ENCODE assay signal across 13 cellular contexts in the genomic region with DNA sequence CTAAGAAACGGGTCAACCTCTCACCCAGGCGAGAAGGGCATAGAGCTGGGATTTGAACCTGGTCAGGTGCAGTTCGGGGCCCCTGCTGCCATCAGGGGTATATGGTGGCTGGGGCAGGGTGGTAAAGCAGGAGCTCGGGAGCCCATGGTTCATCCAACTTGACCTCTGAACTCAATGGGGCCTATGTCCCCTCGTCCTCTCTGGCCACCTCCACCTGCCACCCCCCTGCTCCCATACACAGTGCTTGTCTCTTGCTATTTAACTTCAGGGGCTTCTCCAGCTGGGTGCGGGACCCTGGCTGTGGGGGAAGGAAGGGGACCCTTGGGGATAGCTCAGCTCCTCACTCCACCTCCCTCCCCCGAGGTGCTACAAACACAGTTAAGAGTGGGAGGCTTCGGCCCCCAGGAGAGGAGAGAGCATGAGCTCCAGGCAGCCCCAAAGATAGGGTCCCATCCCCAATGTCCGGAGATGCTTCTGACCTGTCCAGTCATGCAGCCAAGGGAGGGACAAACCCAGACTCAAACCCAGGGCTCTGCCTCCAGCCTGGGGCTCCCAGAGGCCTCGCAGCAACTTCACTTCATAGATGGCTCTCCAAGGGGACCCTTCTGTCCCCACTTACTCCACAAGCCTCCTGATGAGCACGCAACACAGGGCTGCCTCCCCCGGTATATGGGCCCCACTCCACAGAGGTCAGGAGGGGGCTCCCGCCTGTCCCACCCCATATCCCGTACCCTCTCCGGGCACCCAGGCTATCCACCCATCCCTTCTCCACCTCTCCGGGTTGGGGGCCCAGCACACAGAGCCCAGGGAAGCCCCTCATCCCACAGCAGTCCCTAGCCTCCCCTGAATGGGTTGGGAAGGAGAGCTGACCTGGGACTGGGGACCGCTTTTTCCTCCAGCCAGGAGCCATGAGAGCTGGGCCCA. TPM values are rescaled to one million over a fixed set of nuclear protein-coding genes. Genes with fewer than 3 reads are reported as not detected.
DNase-seq lines count a peak whose midpoint lies in the region; ATAC-seq, FAIRE-seq and TF ChIP-seq lines count a peak whose summit lies in the region.
"Had no signal": no experiment of that assay in that cellular context is flagged by ENCODE, and none has a peak within 500 bp of the region (broad histone marks: within the 10 kb centered on the region; RNA-seq: fewer than 3 reads in every experiment).

No MANE protein-coding gene starts in this region.

- POLR2A ChIA-PET in activated CD4-positive, alpha-beta T cell treated with anti-CD3 and anti-CD28 coated beads, Interleukin-2, amount 10 ng/mL, durations not matched to agents 7 days and 5 days (lab: Charles Lee) = interaction anchor here (0.5 to 3.8 kb wide), 4 partner anchors 9 to 23 kb away, joined by 3 to 30 read pairs (median 4); no protein-coding TSS in a partner anchor
- POLR2A ChIA-PET in H1 (lab: Charles Lee; ENCODE audit: partially characterized antibody) = interaction anchor here (0.8 to 1.4 kb wide), 5 partner anchors 14 to 97 kb away, joined by 3 to 4 read pairs (median 3); a partner anchor contains a TSS

- no peak for DNase-seq in activated CD4-positive, alpha-beta T cell treated with anti-CD3 and anti-CD28 coated beads, Interleukin-2, amount 10 ng/mL, durations not matched to agents 7 days and 5 days
- DNase-seq in activated CD4-positive, alpha-beta T cell treated with anti-CD3 and anti-CD28 coated beads, Interleukin-2, amount 50 U/mL, for 1 hour = no peak
- DNase-seq in H1 (ENCODE audit: low read depth in 1 of 2, low spot score in 2 of 2) (no peak), EL (no peak), iPS-NIHi11 (ENCODE audit: low spot score) (no peak)
- DNase-seq: glutamatergic neuron had no signal

- H3K27ac Mint-ChIP-seq in activated CD4-positive, alpha-beta T cell treated with anti-CD3 and anti-CD28 coated beads, Interleukin-2, amount 10 ng/mL, durations not matched to agents 7 days and 5 days = peak overlapping the region; percentile 91

- peak; percentile 8 for ATAC-seq in HG03354 (IDR thresholded peaks at IDR 0.05; ENCODE audit: poor library complexity, severe bottlenecking, unreplicated experiment)
- no peak for ATAC-seq in GM21526 (IDR thresholded peaks at IDR 0.05; ENCODE audit: low FRiP score, unreplicated experiment)

- peak overlapping the region; percentile 40; the same call in 1 of the 2 replicates for H2BK5ac ChIP-seq in H1 (ENCODE audit: low read depth, low read length)

- no peak overlapping the region for H3K4me3 ChIP-seq in H1 (ENCODE audit: extremely low read depth in 1 of 4, insufficient read depth in 2 of 4, low read depth in 3 of 4, low read length in 4 of 4)
- H3K4me3 ChIP-seq in thymus (ENCODE audit: low read length) = peak overlapping the region; percentile 43
- H3K4me3 ChIP-seq: cardiac muscle cell had no signal

- TF ChIP-seq EP300 in H1 (IDR thresholded peaks at IDR 0.05; ENCODE audit: borderline replicate concordance in 1 of 2, low read depth in 2 of 2, low read length in 2 of 2) = no peak

- no peak overlapping the region for H2BK120ac ChIP-seq in H1 (replicated peaks; ENCODE audit: low read depth, low read length)

- H4K5ac ChIP-seq in H1 (ENCODE audit: insufficient read length, low read depth, low read length) = no peak overlapping the region

- H3K56ac ChIP-seq in H1 (replicated peaks; ENCODE audit: insufficient read length, low read depth, low read length) = no peak overlapping the region

- H3K36me3 Mint-ChIP-seq in activated CD4-positive, alpha-beta T cell treated with anti-CD3 and anti-CD28 coated beads, Interleukin-2, amount 10 ng/mL, durations not matched to agents 7 days and 5 days (ENCODE audit: low read depth) = peaks cover 27% of the 10 kb centered on the region

- no peak overlapping the region for H3K23ac ChIP-seq in H1 (ENCODE audit: insufficient read length)

- no peak for FAIRE-seq in H1 (lab: Jason Lieb, UNC)

- no peak overlapping the region for H2BK12ac ChIP-seq in H1 (ENCODE audit: low read depth, low read length)

- no peak for TF ChIP-seq RAD21 in H1 (IDR thresholded peaks at IDR 0.05 in 1 of 2, conservative IDR thresholded peaks at IDR 0.05 in 1 of 2; ENCODE audit: low read depth in 2 of 2, low read length in 2 of 2)

- no peak overlapping the region for H2BK20ac ChIP-seq in H1 (ENCODE audit: low read length)

- H3K79me2 ChIP-seq in H1 (ENCODE audit: control insufficient read depth in 1 of 2, insufficient read depth in 2 of 2, low read length in 2 of 2) = no peaks in the 10 kb centered on the region

- H3K4me1 Mint-ChIP-seq in activated CD4-positive, alpha-beta T cell treated with anti-CD3 and anti-CD28 coated beads, Interleukin-2, amount 10 ng/mL, durations not matched to agents 7 days and 5 days = peaks cover 60% of the 10 kb centered on the region

- 0 out of 2 replicates have a peak overlapping the region, but pooled peaks have one; percentile 71 for H3K18ac ChIP-seq in H1 (ENCODE audit: extremely low read depth, low read length)

- CTCF ChIA-PET in activated CD4-positive, alpha-beta T cell treated with anti-CD3 and anti-CD28 coated beads, Interleukin-2, amount 10 ng/mL, durations not matched to agents 7 days and 5 days (lab: Charles Lee) = interaction anchor here (0.7 to 7.2 kb wide), 22 partner anchors 9 to 419 kb away, joined by 3 to 71 read pairs (median 4); a partner anchor contains a TSS
- CTCF ChIA-PET in H1 (lab: Charles Lee; ENCODE audit: partially characterized antibody) = interaction anchor here (0.7 to 2.8 kb wide), 12 partner anchors 7 to 279 kb away, joined by 3 to 15 read pairs (median 4); no protein-coding TSS in a partner anchor

- H4K8ac ChIP-seq in H1 (ENCODE audit: extremely low read depth, insufficient read depth, low read length) = no peak overlapping the region

- 82% methylated on average over 17 of the region's 17 CpGs; no CpG with 5 or more reads in 1 of the 2 experiments for WGBS in H1 (ENCODE audit: extremely low coverage in 1 of 2, insufficient coverage in 1 of 2, insufficient read length in 1 of 2, insufficient replicate concordance in 2 of 2, low coverage in 1 of 2, low lambda C conversion rate in 2 of 2, missing lambda C conversion rate in 1 of 2), 2 experiments
- 93% methylated on average over 17 of the region's 17 CpGs for WGBS in thymus

- no peaks in the 10 kb centered on the region for H3K79me1 ChIP-seq in H1 (ENCODE audit: low read depth, low read length)

- H3K9me3 ChIP-seq in H1 (ENCODE audit: insufficient read depth in 2 of 2, low read depth in 1 of 2, low read length in 1 of 2) (no peaks in the 10 kb centered on the region), thymus (ENCODE audit: control insufficient read depth) (no peaks in the 10 kb centered on the region)

- no peak overlapping the region for H3K4me2 ChIP-seq in H1 (ENCODE audit: insufficient read depth in 1 of 2, low read depth in 2 of 2, low read length in 2 of 2)

- H2AFZ ChIP-seq in H1 (ENCODE audit: low read length) = peak overlapping the region; percentile 84; the same call in 1 of the 2 replicates

- no peak overlapping the region for H3K9ac ChIP-seq in H1 (replicated peaks in 1 of 4; ENCODE audit: extremely low read depth in 1 of 4, low read depth in 3 of 4, low read length in 3 of 4)

- no peaks in the 10 kb centered on the region for H4K20me1 ChIP-seq in H1 (replicated peaks in 1 of 2; ENCODE audit: control insufficient read depth in 1 of 2, insufficient read depth in 2 of 2, low read length in 2 of 2)

- H3K4ac ChIP-seq in H1 (replicated peaks; ENCODE audit: insufficient read length, low read depth, low read length) = no peak overlapping the region

- peaks cover 6% of the 10 kb centered on the region for H3K9me3 Mint-ChIP-seq in activated CD4-positive, alpha-beta T cell treated with anti-CD3 and anti-CD28 coated beads, Interleukin-2, amount 10 ng/mL, durations not matched to agents 7 days and 5 days

- no peak overlapping the region for H3K14ac ChIP-seq in H1 (ENCODE audit: insufficient read length)

- peaks cover 0 to 11% (median 2%) of the 10 kb centered on the region in 4 experiments; a peak in 5 of 7 replicates for H3K4me1 ChIP-seq in H1 (replicated peaks in 1 of 4; ENCODE audit: control insufficient read depth in 3 of 4, insufficient read depth in 4 of 4, low read length in 3 of 4)
- peaks cover 6% of the 10 kb centered on the region for H3K4me1 ChIP-seq in thymus (ENCODE audit: control insufficient read depth, insufficient read depth, low read length)

- no peaks in the 10 kb centered on the region for H3K36me3 ChIP-seq in H1 (ENCODE audit: control insufficient read depth in 2 of 4, insufficient read depth in 4 of 4, low read length in 3 of 4)
- no peaks in the 10 kb centered on the region for H3K36me3 ChIP-seq in thymus (ENCODE audit: control insufficient read depth, insufficient read depth)
- H3K36me3 ChIP-seq: cardiac muscle cell had no signal

- H3K27me3 ChIP-seq in H1 (replicated peaks in 1 of 4; ENCODE audit: control insufficient read depth in 3 of 4, extremely low read depth in 1 of 4, insufficient read depth in 3 of 4, low read length in 3 of 4) (no peaks in the 10 kb centered on the region), thymus (ENCODE audit: control insufficient read depth, insufficient read depth) (no peaks in the 10 kb centered on the region)
- H3K27me3 ChIP-seq: cardiac muscle cell had no signal

- H3K23me2 ChIP-seq in H1 (ENCODE audit: low read depth, low read length) = no peaks in the 10 kb centered on the region

- H2BK15ac ChIP-seq in H1 (ENCODE audit: low read length) = no peak overlapping the region

- TF ChIP-seq CTCF in H1 (IDR thresholded peaks at IDR 0.05; ENCODE audit: control extremely low read depth in 1 of 3, insufficient read depth in 1 of 3, low read depth in 1 of 3, low read length in 3 of 3) = no peak

- H4K91ac ChIP-seq in H1 (replicated peaks; ENCODE audit: insufficient read length, low read length) = peak overlapping the region; percentile 54

- peak overlapping the region; percentile 87 for H3K4me3 Mint-ChIP-seq in activated CD4-positive, alpha-beta T cell treated with anti-CD3 and anti-CD28 coated beads, Interleukin-2, amount 10 ng/mL, durations not matched to agents 7 days and 5 days

- H2AK5ac ChIP-seq in H1 (ENCODE audit: low read depth, low read length) = no peak overlapping the region

- no peak for TF ChIP-seq POLR2A in H1 (IDR thresholded peaks at IDR 0.05; ENCODE audit: control extremely low read depth in 1 of 2, low read depth in 2 of 2, low read length in 2 of 2)

- H3K27me3 Mint-ChIP-seq in activated CD4-positive, alpha-beta T cell treated with anti-CD3 and anti-CD28 coated beads, Interleukin-2, amount 10 ng/mL, durations not matched to agents 7 days and 5 days = no peaks in the 10 kb centered on the region

- no peak overlapping the region for H3K27ac ChIP-seq in H1 (ENCODE audit: low read depth, low read length)
- peak overlapping the region; percentile 74 for H3K27ac ChIP-seq in thymus (ENCODE audit: low read depth)
- H3K27ac ChIP-seq: cardiac muscle cell, VCaP had no signal

RNA-seq across cellular contexts. Expression of a gene that starts 0.7 kb away (rescaled TPM):
- 100 to 1,000 TPM; 100 to 115 TPM for total RNA-seq in activated CD4-positive, alpha-beta T cell treated with anti-CD3 and anti-CD28 coated beads, Interleukin-2, amount 10 ng/mL, durations not matched to agents 7 days and 5 days
- 0.67 and 1.3 TPM in 2 replicates for total RNA-seq in H1 (2021; fragmentation: NEBNext Ultra II Directional; extraction: Animal tissue kit (Norgen Biotek cat#: 25700))
- 0.67 and 1.1 TPM in 2 replicates for polyA plus RNA-seq in H1 (2011; rRNA removed)
- 0.48 TPM for polyA plus RNA-seq in H1 (2011; cell fraction: cytosol; rRNA removed)
- polyA plus RNA-seq in H1 (2011; cell fraction: nucleus; rRNA removed) = 0.96 TPM
- polyA plus RNA-seq in H1 (2012, experiment 1 of 2) = 0.55 to 0.76 TPM (median 0.72 TPM) in 4 replicates
- polyA plus RNA-seq in H1 (2012, experiment 2 of 2) = 0.80 TPM
- 1.6 TPM for polyA plus RNA-seq in H1 (2013, experiment 1 of 2)
- 1.6 TPM for polyA plus RNA-seq in H1 (2013, experiment 2 of 2)
- 0.85 and 1.0 TPM in 2 replicates for polyA minus RNA-seq in H1 (2011; rRNA and poly(A)+ RNA removed)
- 1.0 TPM for polyA minus RNA-seq in H1 (2011; cell fraction: cytosol; rRNA and poly(A)+ RNA removed)
- polyA minus RNA-seq in H1 (2011; cell fraction: nucleus; rRNA and poly(A)+ RNA removed) = 0.60 TPM
- polyA plus RNA-seq in thymus = 7.0 TPM
- polyA plus RNA-seq: cardiac muscle cell, neural cell had no signal

RNA-seq across cellular contexts. Expression of a gene that starts 39.0 kb away (rescaled TPM):
- 1 to 10 TPM; 7.6 to 8.3 TPM for total RNA-seq in activated CD4-positive, alpha-beta T cell treated with anti-CD3 and anti-CD28 coated beads, Interleukin-2, amount 10 ng/mL, durations not matched to agents 7 days and 5 days
- total RNA-seq in H1 (2021; fragmentation: NEBNext Ultra II Directional; extraction: Animal tissue kit (Norgen Biotek cat#: 25700)) = 3.1 and 4.6 TPM in 2 replicates
- polyA plus RNA-seq in H1 (2011; rRNA removed) (5.9 and 6.5 TPM in 2 replicates), thymus (23.2 TPM)
- polyA plus RNA-seq in H1 (2011; cell fraction: cytosol; rRNA removed) = 5.7 TPM
- polyA plus RNA-seq in H1 (2011; cell fraction: nucleus; rRNA removed) = 17.9 TPM
- polyA plus RNA-seq in H1 (2012, experiment 1 of 2) = 4.9 to 6.3 TPM (median 5.5 TPM) in 4 replicates
- 2.6 TPM for polyA plus RNA-seq in H1 (2012, experiment 2 of 2)
- polyA plus RNA-seq in H1 (2013, experiment 1 of 2) = 5.6 TPM
- 6.5 TPM for polyA plus RNA-seq in H1 (2013, experiment 2 of 2)
- polyA minus RNA-seq in H1 (2011; rRNA and poly(A)+ RNA removed) = 5.3 and 5.7 TPM in 2 replicates
- 2.9 TPM for polyA minus RNA-seq in H1 (2011; cell fraction: cytosol; rRNA and poly(A)+ RNA removed)
- polyA minus RNA-seq in H1 (2011; cell fraction: nucleus; rRNA and poly(A)+ RNA removed) = 11.6 TPM

RNA-seq across cellular contexts. Expression of a gene that starts 39.5 kb away (rescaled TPM):
- total RNA-seq in activated CD4-positive, alpha-beta T cell treated with anti-CD3 and anti-CD28 coated beads, Interleukin-2, amount 10 ng/mL, durations not matched to agents 7 days and 5 days = under 1 TPM; 0.50 to 0.73 TPM
- total RNA-seq in H1 (2021; fragmentation: NEBNext Ultra II Directional; extraction: Animal tissue kit (Norgen Biotek cat#: 25700)) = not detected in 2 replicates
- polyA plus RNA-seq in H1 (2011; rRNA removed) (0.02 and 0.05 TPM in 2 replicates), thymus (1.8 TPM)
- polyA plus RNA-seq in H1 (2011; cell fraction: cytosol; rRNA removed) = 0.06 TPM
- 0.19 TPM for polyA plus RNA-seq in H1 (2011; cell fraction: nucleus; rRNA removed)
- polyA plus RNA-seq in H1 (2012, experiment 1 of 2) = 0.13 to 0.27 TPM (median 0.19 TPM) in 4 replicates
- polyA plus RNA-seq in H1 (2012, experiment 2 of 2) = 0.09 TPM
- 0.02 TPM for polyA plus RNA-seq in H1 (2013, experiment 1 of 2)
- polyA plus RNA-seq in H1 (2013, experiment 2 of 2) = 0.02 TPM
- not detected in 2 replicates for polyA minus RNA-seq in H1 (2011; rRNA and poly(A)+ RNA removed)
- not detected for polyA minus RNA-seq in H1 (2011; cell fraction: cytosol; rRNA and poly(A)+ RNA removed)
- not detected for polyA minus RNA-seq in H1 (2011; cell fraction: nucleus; rRNA and poly(A)+ RNA removed)
- total RNA-seq: A673, cardiac muscle cell had no signal
- polyA plus RNA-seq: neural cell had no signal

Comparison
In these comparisons a context has a peak if more than half of its experiments do, and no peak if none do; other contexts are left out.
1. RNA of a gene that starts 0.7 kb away (total RNA-seq): 100 to 115 TPM in activated CD4-positive, alpha-beta T cell treated with anti-CD3 and anti-CD28 coated beads, Interleukin-2, amount 10 ng/mL, durations not matched to agents 7 days and 5 days; 0.67 to 1.3 TPM in H1; every median in the first group is over 10 times any median in the second.